ENCODE assay signal across 21 cellular contexts in genomic region chr12:2140858-2141519, GRCh38.
DNase-seq lines count a peak whose midpoint lies in the region; ATAC-seq, FAIRE-seq and TF ChIP-seq lines count a peak whose summit lies in the region.
"Had no signal": no experiment of that assay in that cellular context is flagged by ENCODE, and none has a peak within 500 bp of the region (broad histone marks: within the 10 kb centered on the region; RNA-seq: fewer than 3 reads in every experiment).

No MANE protein-coding gene starts in this region.

- H3K36me3 ChIP-seq in bronchial epithelial cell (ENCODE audit: control insufficient read depth, insufficient read depth, low read length) (no peaks in the 10 kb centered on the region), sigmoid colon (no peaks in the 10 kb centered on the region), colonic mucosa (no peaks in the 10 kb centered on the region)
- H3K36me3 ChIP-seq: BLaER1, SJSA1 had no signal

- TF ChIP-seq EP300 in sigmoid colon (IDR thresholded peaks at IDR 0.05), result no peak

- TF ChIP-seq CTCF in bronchial epithelial cell (IDR thresholded peaks at IDR 0.05; ENCODE audit: insufficient read depth, low read length, severe bottlenecking) (no peak), sigmoid colon (IDR thresholded peaks at IDR 0.05) (no peak), colonic mucosa (IDR thresholded peaks at IDR 0.05) (no peak)

- intact Hi-C loops in Right ventricle myocardium superior (cut with DNase I) (no loop called here), right cardiac atrium (cut with DNase I) (no loop called here), sigmoid colon (cut with DNase I) (no loop called here), colonic mucosa (cut with DNase I) (no loop called here)

- H3K27me3 ChIP-seq in bronchial epithelial cell (ENCODE audit: control insufficient read depth, insufficient read depth, low read length) (no peaks in the 10 kb centered on the region), right cardiac atrium (ENCODE audit: control insufficient read depth, insufficient read depth) (no peaks in the 10 kb centered on the region), sigmoid colon (no peaks in the 10 kb centered on the region), colonic mucosa (no peaks in the 10 kb centered on the region)
- H3K27me3 ChIP-seq: BLaER1, SJSA1 had no signal

- peak; percentile 28 for FAIRE-seq in bronchial epithelial cell (lab: Jason Lieb, UNC)
- FAIRE-seq: A204.1, GM18507, K562, RCC 7860 had no signal

- WGBS in right cardiac atrium, result 55% methylated on average over 9 of the region's 9 CpGs
- 88 to 93% methylated on average over 9 of the region's 9 CpGs for WGBS in sigmoid colon, 2 donors

- no peak for TF ChIP-seq POLR2A in sigmoid colon (IDR thresholded peaks at IDR 0.05)

- no peak overlapping the region for H3K4me3 ChIP-seq in bronchial epithelial cell (ENCODE audit: low read depth, low read length)
- no peak overlapping the region for H3K4me3 ChIP-seq in right cardiac atrium (ENCODE audit: low read length)
- H3K4me3 ChIP-seq in sigmoid colon, result no peak overlapping the region
- no peak overlapping the region for H3K4me3 ChIP-seq in colonic mucosa
- H3K4me3 ChIP-seq: BLaER1, K562, SJSA1 had no signal

- no peak for DNase-seq in bronchial epithelial cell (ENCODE audit: low read depth)
- no peak for DNase-seq in Right ventricle myocardium superior
- peak in 1 of 3 donors; percentile 69 for DNase-seq in right cardiac atrium
- DNase-seq in sigmoid colon, result peak; percentile 56
- DNase-seq in colonic mucosa, result no peak
- no peak for DNase-seq in stimulated activated CD4-positive, alpha-beta T cell treated with anti-CD3 and anti-CD28 coated beads, Interleukin-1b, Interleukin-23, amount 100 ng/mL, for 48 hours
- no peak for DNase-seq in NCI-H748 treated with DMSO at 0.1 percent for 48 hours (lab: John Stamatoyannopoulos, UW)
- DNase-seq: CD4-positive, CD25-positive, alpha-beta regulatory T cell; Kasumi-1; NCI-H1092 treated with DMSO at 0.1 percent for 48 hours; NCI-H1436; NCI-H187; NCI-H2081 treated with DMSO at 0.1 percent for 48 hours; NCI-H524; NCI-H774 had no signal

- no peaks in the 10 kb centered on the region for H3K9me3 ChIP-seq in right cardiac atrium (ENCODE audit: control insufficient read depth, low read length)
- H3K9me3 ChIP-seq in sigmoid colon, result no peaks in the 10 kb centered on the region
- H3K9me3 ChIP-seq in colonic mucosa, result no peaks in the 10 kb centered on the region
- H3K9me3 ChIP-seq: BLaER1, SJSA1 had no signal

- H3K4me1 ChIP-seq in right cardiac atrium (ENCODE audit: control insufficient read depth, insufficient read depth, low read length), result peaks cover 24% of the 10 kb centered on the region
- H3K4me1 ChIP-seq in sigmoid colon, result peaks cover 0 to 96% (median 81%) of the 10 kb centered on the region in 4 donors
- H3K4me1 ChIP-seq in colonic mucosa, result peaks cover 12% of the 10 kb centered on the region

- ATAC-seq in Right ventricle myocardium superior (ENCODE audit: poor library complexity), result peak; percentile 31
- ATAC-seq in right cardiac atrium, result peak; percentile 27 to 48
- ATAC-seq: K562 had no signal

- no peak overlapping the region for H3K27ac ChIP-seq in right cardiac atrium (ENCODE audit: low read length)
- H3K27ac ChIP-seq in sigmoid colon, result peak overlapping the region in 3 of 4 donors; percentile 61 to 80 (median 74)
- no peak overlapping the region for H3K27ac ChIP-seq in colonic mucosa
- H3K27ac ChIP-seq: BLaER1, SJSA1 had no signal

- H3K9ac ChIP-seq in colonic mucosa (ENCODE audit: low read depth in 2 of 2, low read length in 2 of 2), result no peak overlapping the region
- H3K9ac ChIP-seq: BLaER1 had no signal

Comparison
In these comparisons a context has a peak if more than half of its experiments do, and no peak if none do; other contexts are left out.
1. H3K27ac ChIP-seq: peak in sigmoid colon (3 of 4); none in right cardiac atrium (single experiment) and colonic mucosa (single experiment).